Comparison of ENCODE assay signal across 18 cellular contexts in genomic region chr5:91345466-91345865, GRCh38. TPM values are rescaled to one million over a fixed set of nuclear protein-coding genes. Genes with fewer than 3 reads are reported as not detected.
DNase-seq lines count a peak whose midpoint lies in the region; ATAC-seq and TF ChIP-seq lines count a peak whose summit lies in the region.
"Had no signal": no experiment of that assay in that cellular context is flagged by ENCODE, and none has a peak within 500 bp of the region (broad histone marks: within the 10 kb centered on the region; RNA-seq: fewer than 3 reads in every experiment).

No MANE protein-coding gene starts in this region.

- DNase-seq in IMR-90 (no peak), kidney glomerular epithelial cell (lab: John Stamatoyannopoulos, UW) (peak; percentile 21), esophagus muscularis mucosa (ENCODE audit: extremely low spot score) (no peak), GM10266 (ENCODE audit: extremely low spot score) (no peak), NCI-H1417 (lab: John Stamatoyannopoulos, UW) (no peak), HuH-7 (ENCODE audit: low spot score) (no peak)
- DNase-seq: ACHN; AML-193; Calu3; CD4-positive, alpha-beta memory T cell; DMS53; DND-41; EL; HCEC 1CT; KBM-7 had no signal

- CTCF ChIA-PET in IMR-90 (lab: Yijun Ruan, JAX): no interaction called here

- no TSS peak for BruUV-seq in IMR-90 (replicated peaks; lab: Mats Ljungman, UMichigan)

- 0 out of 2 replicates have a peak overlapping the region, but pooled peaks have one; percentile 14 for H3K14ac ChIP-seq in IMR-90 (replicated peaks; ENCODE audit: low read depth, low read length)

- H2BK15ac ChIP-seq in IMR-90 (ENCODE audit: low read depth, low read length): no peak overlapping the region

- H3K4me1 ChIP-seq in IMR-90 (ENCODE audit: control insufficient read depth, insufficient read depth, low read length) (no peaks in the 10 kb centered on the region), parathyroid adenoma (no peaks in the 10 kb centered on the region), esophagus muscularis mucosa (no peaks in the 10 kb centered on the region)

- no peak overlapping the region for H2BK20ac ChIP-seq in IMR-90 (ENCODE audit: low read depth, low read length)

- H2AK5ac ChIP-seq in IMR-90 (ENCODE audit: low read depth, low read length): no peak overlapping the region

- TF ChIP-seq POLR2A in IMR-90 (IDR thresholded peaks at IDR 0.05; ENCODE audit: low read depth, low read length) (no peak), esophagus muscularis mucosa (IDR thresholded peaks at IDR 0.05; ENCODE audit: low read depth) (no peak)

- no peak overlapping the region for H3K4ac ChIP-seq in IMR-90 (ENCODE audit: low read depth, low read length)

- no peak overlapping the region for H4K5ac ChIP-seq in IMR-90 (ENCODE audit: low read depth, low read length)

- WGBS in IMR-90 (ENCODE audit: extremely low coverage in 2 of 2, insufficient read length in 1 of 2), 2 experiments: no CpG with 5 or more reads among the region's 5 CpGs
- 88% methylated on average over 5 of the region's 5 CpGs for WGBS in esophagus muscularis mucosa

- TF ChIP-seq EP300 in esophagus muscularis mucosa (IDR thresholded peaks at IDR 0.05): no peak

- H3K9ac ChIP-seq in IMR-90 (ENCODE audit: low read depth, low read length) (no peak overlapping the region), parathyroid adenoma (no peak overlapping the region)

- no peaks in the 10 kb centered on the region for H3K79me2 ChIP-seq in parathyroid adenoma

- H3K79me1 ChIP-seq in IMR-90 (ENCODE audit: low read depth in 1 of 2, low read length in 2 of 2): no peaks in the 10 kb centered on the region

- intact Hi-C loops in IMR-90 (cut with micrococcal nuclease): no loop called here
- intact Hi-C loops in esophagus muscularis mucosa (cut with DNase I): no loop called here

- H4K91ac ChIP-seq in IMR-90 (ENCODE audit: insufficient read depth, low read depth, low read length): no peak overlapping the region

- no peak for ATAC-seq in IMR-90 (ENCODE audit: low read depth)
- ATAC-seq: GM23338 had no signal

- H3K4me2 ChIP-seq in IMR-90 (ENCODE audit: low read depth, low read length) (no peak overlapping the region), parathyroid adenoma (ENCODE audit: low read length) (peak overlapping the region; percentile 55)
- H3K4me2 ChIP-seq: GM23338 had no signal

- no peaks in the 10 kb centered on the region for H3K9me1 ChIP-seq in IMR-90 (ENCODE audit: insufficient read depth, low read length)

- H3K23ac ChIP-seq in IMR-90 (ENCODE audit: low read depth, low read length): no peak overlapping the region

- no peak overlapping the region for H2BK5ac ChIP-seq in IMR-90 (ENCODE audit: low read depth, low read length, poor library complexity, severe bottlenecking)

- TF ChIP-seq RAD21 in IMR-90 (IDR thresholded peaks at IDR 0.05; ENCODE audit: low read length): no peak

- H3K27ac ChIP-seq in IMR-90 (ENCODE audit: insufficient read depth, low read length) (no peak overlapping the region), parathyroid adenoma (peak overlapping the region; percentile 43), esophagus muscularis mucosa (replicated peaks in 1 of 4) (no peak overlapping the region)
- H3K27ac ChIP-seq: HL-60 had no signal

- dilution Hi-C loops in IMR-90 (cut with HindIII; ENCODE audit: low sequenced_read_pairs, unreplicated experiment): no loop called here

- H3K36me3 ChIP-seq in IMR-90 (ENCODE audit: control insufficient read depth, insufficient read depth, low read length) (no peaks in the 10 kb centered on the region), parathyroid adenoma (ENCODE audit: control insufficient read depth, insufficient read depth, low read length) (no peaks in the 10 kb centered on the region), esophagus muscularis mucosa (no peaks in the 10 kb centered on the region)

- no peak overlapping the region for H3K18ac ChIP-seq in IMR-90 (ENCODE audit: low read depth, low read length)

- no peak overlapping the region for H2AK9ac ChIP-seq in IMR-90 (replicated peaks; ENCODE audit: low read depth, low read length, poor library complexity)

- POLR2A ChIA-PET in IMR-90 (lab: Charles Lee; ENCODE audit: unreplicated experiment): no interaction called here

- in situ Hi-C loops in IMR-90 (cut with MboI; ENCODE audit: low sequenced_read_pairs): no loop called here

- H2BK120ac ChIP-seq in IMR-90 (ENCODE audit: low read depth, low read length): no peak overlapping the region

- no peak overlapping the region for H2AFZ ChIP-seq in IMR-90 (replicated peaks; ENCODE audit: low read length, poor library complexity)
- peak overlapping the region; percentile 47 for H2AFZ ChIP-seq in parathyroid adenoma
- H2AFZ ChIP-seq: GM23338 had no signal

- no peaks in the 10 kb centered on the region for H3K27me3 ChIP-seq in IMR-90 (ENCODE audit: control insufficient read depth, insufficient read depth, low read length)
- H3K27me3 ChIP-seq in parathyroid adenoma (ENCODE audit: control insufficient read depth, insufficient read depth, low read length): no peaks in the 10 kb centered on the region
- no peaks in the 10 kb centered on the region for H3K27me3 ChIP-seq in esophagus muscularis mucosa

- H4K8ac ChIP-seq in IMR-90 (ENCODE audit: low read depth in 2 of 2, low read length in 2 of 2): no peak overlapping the region

- H3K9me3 ChIP-seq in IMR-90 (ENCODE audit: control insufficient read depth, insufficient read depth, low read length): 0 out of 2 replicates have a peak, but pooled peaks cover 2% of the 10 kb centered on the region
- H3K9me3 ChIP-seq in parathyroid adenoma (ENCODE audit: control insufficient read depth, low read length): no peaks in the 10 kb centered on the region
- H3K9me3 ChIP-seq in esophagus muscularis mucosa: no peaks in the 10 kb centered on the region

- H3K4me3 ChIP-seq in IMR-90 (ENCODE audit: insufficient read depth, low read depth, low read length) (no peak overlapping the region), parathyroid adenoma (ENCODE audit: low read depth, low read length) (no peak overlapping the region), esophagus muscularis mucosa (no peak overlapping the region)
- H3K4me3 ChIP-seq: GM23338 had no signal

- no peak overlapping the region for H3K56ac ChIP-seq in IMR-90 (ENCODE audit: extremely low read depth, insufficient read depth, low read length)

- H4K20me1 ChIP-seq in IMR-90 (ENCODE audit: insufficient read depth, low read length): no peaks in the 10 kb centered on the region

- TF ChIP-seq CTCF in IMR-90 (conservative IDR thresholded peaks at IDR 0.05; ENCODE audit: low read depth, low read length) (no peak), parathyroid adenoma (IDR thresholded peaks at IDR 0.05) (no peak), esophagus muscularis mucosa (IDR thresholded peaks at IDR 0.05) (no peak), GM10266 (IDR thresholded peaks at IDR 0.05; ENCODE audit: control insufficient read depth, insufficient read depth, low read depth, missing control alignments) (no peak)

TF ChIP-seq in IMR-90, 13 proteins besides CTCF, POLR2A, EP300 and RAD21:
- TF ChIP-seq BHLHE40 (IDR thresholded peaks at IDR 0.05; ENCODE audit: low read depth, low read length): no peak
- no peak for TF ChIP-seq RCOR1 (IDR thresholded peaks at IDR 0.05; ENCODE audit: insufficient replicate concordance, low read length)
TF ChIP-seq in IMR-90: peak in this region for 0.

RNA-seq across cellular contexts. Expression of gene ARRDC3, which starts 37.7 kb away (rescaled TPM):
- total RNA-seq in IMR-90 (2012; rRNA removed): 82.2 and 86.7 TPM in 2 replicates
- 4.8 and 19.3 TPM in 2 replicates for polyA plus RNA-seq in IMR-90 (2012; rRNA removed)
- 1.5 and 2.1 TPM in 2 replicates for polyA plus RNA-seq in IMR-90 (2012; cell fraction: cytosol; rRNA removed)
- 2.7 and 46.8 TPM in 2 replicates for polyA plus RNA-seq in IMR-90 (2012; cell fraction: nucleus; rRNA removed; ENCODE audit: low replicate concordance)
- 10 to 100 TPM; 37.0 to 58.2 (median 43.1) TPM for total RNA-seq in esophagus muscularis mucosa
